In genomic region chr7:128407751-128408708, GRCh38 we compare ENCODE assay signal across 8 cellular contexts. TPM values are rescaled to one million over a fixed set of nuclear protein-coding genes. Genes with fewer than 3 reads are reported as not detected.
DNase-seq lines count a peak whose midpoint lies in the region; ATAC-seq, FAIRE-seq and TF ChIP-seq lines count a peak whose summit lies in the region.

No MANE protein-coding gene starts in this region.

- no peak for TF ChIP-seq EP300 in H1 (IDR thresholded peaks at IDR 0.05; ENCODE audit: borderline replicate concordance in 1 of 2, low read depth in 2 of 2, low read length in 2 of 2)

- no peak overlapping the region for H2BK15ac ChIP-seq in H1 (ENCODE audit: low read length)

- H3K4me2 ChIP-seq in H1 (ENCODE audit: insufficient read depth in 1 of 2, low read depth in 2 of 2, low read length in 2 of 2), result peak overlapping the region; percentile 94 to 95; a peak in 2 of 4 replicates

- TF ChIP-seq POLR2A in H1 (IDR thresholded peaks at IDR 0.05; ENCODE audit: control extremely low read depth in 1 of 2, low read depth in 2 of 2, low read length in 2 of 2) (no peak), prostate gland (IDR thresholded peaks at IDR 0.05) (no peak), body of pancreas (IDR thresholded peaks at IDR 0.05) (peak in 1 of 3 donors; percentile 9)

- H3K27me3 ChIP-seq in H1 (replicated peaks in 1 of 4; ENCODE audit: control insufficient read depth in 3 of 4, extremely low read depth in 1 of 4, insufficient read depth in 3 of 4, low read length in 3 of 4), result peaks cover 33 to 74% (median 55%) of the 10 kb centered on the region in 4 experiments
- H3K27me3 ChIP-seq in prostate gland (replicated peaks; ENCODE audit: insufficient read depth), result no peaks in the 10 kb centered on the region
- no peaks in the 10 kb centered on the region for H3K27me3 ChIP-seq in body of pancreas

- WGBS in H1 (ENCODE audit: extremely low coverage in 1 of 2, insufficient coverage in 1 of 2, insufficient read length in 1 of 2, insufficient replicate concordance in 2 of 2, low coverage in 1 of 2, low lambda C conversion rate in 2 of 2, missing lambda C conversion rate in 1 of 2), 2 experiments, result 62% methylated on average over 11 of the region's 11 CpGs; no CpG with 5 or more reads in 1 of the 2 experiments
- 63% methylated on average over 11 of the region's 11 CpGs for WGBS in prostate gland
- 58 to 75% methylated on average over 11 of the region's 11 CpGs for WGBS in body of pancreas, 2 donors

- H2AK5ac ChIP-seq in H1 (ENCODE audit: low read depth, low read length), result no peak overlapping the region

- H3K14ac ChIP-seq in H1 (ENCODE audit: insufficient read length), result no peak overlapping the region

- POLR2A ChIA-PET in H1 (lab: Charles Lee; ENCODE audit: partially characterized antibody), result interaction anchor here (0.6 to 2.3 kb wide), 7 partner anchors 13 to 417 kb away, joined by 3 to 8 read pairs (median 4); partner anchors contain the start of genes CALU and RBM28

- H2BK120ac ChIP-seq in H1 (replicated peaks; ENCODE audit: low read depth, low read length), result no peak overlapping the region

- H4K8ac ChIP-seq in H1 (ENCODE audit: extremely low read depth, insufficient read depth, low read length), result no peak overlapping the region

- H3K4ac ChIP-seq in H1 (replicated peaks; ENCODE audit: insufficient read length, low read depth, low read length), result no peak overlapping the region

- H3K79me2 ChIP-seq in H1 (ENCODE audit: control insufficient read depth in 1 of 2, insufficient read depth in 2 of 2, low read length in 2 of 2), result no peaks in the 10 kb centered on the region

- no peak overlapping the region for H2BK20ac ChIP-seq in H1 (ENCODE audit: low read length)

- no peak for TF ChIP-seq RAD21 in H1 (IDR thresholded peaks at IDR 0.05 in 1 of 2, conservative IDR thresholded peaks at IDR 0.05 in 1 of 2; ENCODE audit: low read depth in 2 of 2, low read length in 2 of 2)

- no peak overlapping the region for H2AFZ ChIP-seq in H1 (ENCODE audit: low read length)

- H3K9ac ChIP-seq in H1 (replicated peaks in 1 of 4; ENCODE audit: extremely low read depth in 1 of 4, low read depth in 3 of 4, low read length in 3 of 4), result no peak overlapping the region; a peak in 1 of 7 replicates

- H3K56ac ChIP-seq in H1 (replicated peaks; ENCODE audit: insufficient read length, low read depth, low read length), result no peak overlapping the region

- H2BK5ac ChIP-seq in H1 (ENCODE audit: low read depth, low read length), result no peak overlapping the region

- CTCF ChIA-PET in H1 (lab: Charles Lee; ENCODE audit: partially characterized antibody), result interaction anchor here (0.8 to 24.8 kb wide), 20 partner anchors 8 to 66 kb away, joined by 3 to 348 read pairs (median 5); partner anchors contain the start of gene HILPDA

- FAIRE-seq in H1 (lab: Jason Lieb, UNC), result no peak

- H3K36me3 ChIP-seq in H1 (ENCODE audit: control insufficient read depth in 2 of 4, insufficient read depth in 4 of 4, low read length in 3 of 4) (no peaks in the 10 kb centered on the region), prostate gland (no peaks in the 10 kb centered on the region), body of pancreas (replicated peaks in 1 of 2; ENCODE audit: insufficient read depth in 1 of 2, low read depth in 2 of 2) (no peaks in the 10 kb centered on the region)

- H3K4me1 ChIP-seq in H1 (replicated peaks in 1 of 4; ENCODE audit: control insufficient read depth in 3 of 4, insufficient read depth in 4 of 4, low read length in 3 of 4) (peaks cover 0 to 37% (median 27%) of the 10 kb centered on the region in 4 experiments; a peak in 6 of 7 replicates), prostate gland (replicated peaks) (peaks cover 24% of the 10 kb centered on the region), body of pancreas (peaks cover 32% of the 10 kb centered on the region)

- peaks cover 14% of the 10 kb centered on the region; the same call in 1 of the 2 replicates for H3K23me2 ChIP-seq in H1 (ENCODE audit: low read depth, low read length)

- 0 out of 2 replicates have a peak overlapping the region, but pooled peaks have one; percentile 39 for H2BK12ac ChIP-seq in H1 (ENCODE audit: low read depth, low read length)

- H3K79me1 ChIP-seq in H1 (ENCODE audit: low read depth, low read length), result no peaks in the 10 kb centered on the region

- no peak overlapping the region for H3K23ac ChIP-seq in H1 (ENCODE audit: insufficient read length)

- H3K18ac ChIP-seq in H1 (ENCODE audit: extremely low read depth, low read length), result no peak overlapping the region

- intact Hi-C loops in prostate gland (cut with DNase I) (loop anchor here (10.0 kb wide), 1 partner anchor 47 kb away; the partner anchor contains the start of gene HILPDA), body of pancreas (cut with DNase I) (no loop called here)

- no peak for TF ChIP-seq CTCF in H1 (IDR thresholded peaks at IDR 0.05; ENCODE audit: control extremely low read depth in 1 of 3, insufficient read depth in 1 of 3, low read depth in 1 of 3, low read length in 3 of 3)
- TF ChIP-seq CTCF in prostate gland (IDR thresholded peaks at IDR 0.05), result no peak
- TF ChIP-seq CTCF in body of pancreas (IDR thresholded peaks at IDR 0.05), result no peak

- no peak overlapping the region for H4K91ac ChIP-seq in H1 (replicated peaks; ENCODE audit: insufficient read length, low read length)

- peak; percentile 47 for DNase-seq in GF-D8 (lab: John Stamatoyannopoulos, UW)
- DNase-seq in NCI-H69 (lab: John Stamatoyannopoulos, UW), result peak; percentile 43
- DNase-seq in H1 (ENCODE audit: low read depth in 1 of 2, low spot score in 2 of 2), result no peak
- DNase-seq in prostate gland (ENCODE audit: low spot score), result no peak
- DNase-seq in body of pancreas, result no peak
- DNase-seq in activated naive CD4-positive, alpha-beta T cell treated with Interleukin-2 at 50 U/mL for 16 hours, result no peak
- no peak for DNase-seq in superior temporal gyrus (ENCODE audit: extremely low spot score)

- ATAC-seq in body of pancreas (no peak), HG02970 (IDR thresholded peaks at IDR 0.05; ENCODE audit: low FRiP score, unreplicated experiment) (no peak)

- H3K9me3 ChIP-seq in H1 (ENCODE audit: insufficient read depth in 2 of 2, low read depth in 1 of 2, low read length in 1 of 2) (no peaks in the 10 kb centered on the region), prostate gland (no peaks in the 10 kb centered on the region), body of pancreas (no peaks in the 10 kb centered on the region)

- H3K4me3 ChIP-seq in H1 (ENCODE audit: extremely low read depth in 1 of 4, insufficient read depth in 2 of 4, low read depth in 3 of 4, low read length in 4 of 4) (peak overlapping the region in 1 of 4 experiments; percentile 68; a peak in 1 of 8 replicates), prostate gland (no peak overlapping the region), body of pancreas (no peak overlapping the region)

- H4K5ac ChIP-seq in H1 (ENCODE audit: insufficient read length, low read depth, low read length), result no peak overlapping the region

- peaks cover 6 to 20% of the 10 kb centered on the region in 2 experiments for H4K20me1 ChIP-seq in H1 (replicated peaks in 1 of 2; ENCODE audit: control insufficient read depth in 1 of 2, insufficient read depth in 2 of 2, low read length in 2 of 2)

- no peak overlapping the region for H3K27ac ChIP-seq in H1 (ENCODE audit: low read depth, low read length)
- peak overlapping the region; percentile 30 to 31 for H3K27ac ChIP-seq in prostate gland
- H3K27ac ChIP-seq in body of pancreas, result peak overlapping the region in 1 of 4 donors; percentile 81

TF ChIP-seq in H1, 55 proteins besides CTCF, POLR2A, EP300 and RAD21:
- peak; percentile 16 for TF ChIP-seq RNF2 (IDR thresholded peaks at IDR 0.05; ENCODE audit: borderline replicate concordance, low read depth, low read length, missing control alignments, poor library complexity, severe bottlenecking)
- TF ChIP-seq HDAC6 (IDR thresholded peaks at IDR 0.05; ENCODE audit: low read depth, low read length), result no peak

RNA-seq across cellular contexts. Expression of gene IMPDH1, which starts 1.8 kb away (rescaled TPM):
- 44.0 and 45.8 TPM in 2 replicates for total RNA-seq in H1 (2021; fragmentation: NEBNext Ultra II Directional; extraction: Animal tissue kit (Norgen Biotek cat#: 25700))
- polyA plus RNA-seq in H1 (2011; rRNA removed), result 45.8 and 65.7 TPM in 2 replicates
- polyA plus RNA-seq in H1 (2011; cell fraction: cytosol; rRNA removed), result 43.6 TPM
- 114 TPM for polyA plus RNA-seq in H1 (2011; cell fraction: nucleus; rRNA removed)
- 25.6 to 53.4 TPM (median 41.9 TPM) in 4 replicates for polyA plus RNA-seq in H1 (2012, experiment 1 of 2)
- 34.0 TPM for polyA plus RNA-seq in H1 (2012, experiment 2 of 2)
- 24.3 TPM for polyA plus RNA-seq in H1 (2013, experiment 1 of 2)
- polyA plus RNA-seq in H1 (2013, experiment 2 of 2), result 24.7 TPM
- polyA minus RNA-seq in H1 (2011; rRNA and poly(A)+ RNA removed), result 45.8 and 49.4 TPM in 2 replicates
- polyA minus RNA-seq in H1 (2011; cell fraction: cytosol; rRNA and poly(A)+ RNA removed), result 24.7 TPM
- 44.8 TPM for polyA minus RNA-seq in H1 (2011; cell fraction: nucleus; rRNA and poly(A)+ RNA removed)
- total RNA-seq in prostate gland, result 10 to 100 TPM; 48.2 to 91.6 TPM
- total RNA-seq in body of pancreas, result 10 to 100 TPM; 23.9 to 46.1 TPM

RNA-seq across cellular contexts. Expression of gene PRRT4, which starts 46.5 kb away (rescaled TPM):
- 0.34 and 0.69 TPM in 2 replicates for total RNA-seq in H1 (2021; fragmentation: NEBNext Ultra II Directional; extraction: Animal tissue kit (Norgen Biotek cat#: 25700))
- polyA plus RNA-seq in H1 (2011; rRNA removed), result 1.0 and 2.4 TPM in 2 replicates
- polyA plus RNA-seq in H1 (2011; cell fraction: cytosol; rRNA removed), result 0.85 TPM
- polyA plus RNA-seq in H1 (2011; cell fraction: nucleus; rRNA removed), result 2.1 TPM
- polyA plus RNA-seq in H1 (2012, experiment 1 of 2), result 0.40 to 1.2 TPM (median 0.82 TPM) in 4 replicates
- polyA plus RNA-seq in H1 (2012, experiment 2 of 2), result 0.54 TPM
- 1.1 TPM for polyA plus RNA-seq in H1 (2013, experiment 1 of 2)
- polyA plus RNA-seq in H1 (2013, experiment 2 of 2), result 1.2 TPM
- polyA minus RNA-seq in H1 (2011; rRNA and poly(A)+ RNA removed), result 0.47 TPM in 1 of 2 replicates, not detected in the other
- polyA minus RNA-seq in H1 (2011; cell fraction: cytosol; rRNA and poly(A)+ RNA removed), result 1.2 TPM
- polyA minus RNA-seq in H1 (2011; cell fraction: nucleus; rRNA and poly(A)+ RNA removed), result 2.0 TPM
- total RNA-seq in prostate gland (1 to 10 TPM in 1 of 2 donors, under 1 TPM in 1; 0.05 to 1.2 TPM), body of pancreas (1 to 10 TPM in 1 of 2 donors, not detected in 1; 7.6 TPM)

RNA-seq across cellular contexts. Expression of gene HILPDA, which starts 47.6 kb away (rescaled TPM):
- 33.9 and 35.6 TPM in 2 replicates for total RNA-seq in H1 (2021; fragmentation: NEBNext Ultra II Directional; extraction: Animal tissue kit (Norgen Biotek cat#: 25700))
- polyA plus RNA-seq in H1 (2011; rRNA removed), result 59.5 and 80.0 TPM in 2 replicates
- polyA plus RNA-seq in H1 (2011; cell fraction: cytosol; rRNA removed), result 67.1 TPM
- 40.9 TPM for polyA plus RNA-seq in H1 (2011; cell fraction: nucleus; rRNA removed)
- polyA plus RNA-seq in H1 (2012, experiment 1 of 2), result 37.8 to 39.9 TPM (median 38.9 TPM) in 4 replicates
- polyA plus RNA-seq in H1 (2012, experiment 2 of 2), result 48.3 TPM
- 28.9 TPM for polyA plus RNA-seq in H1 (2013, experiment 1 of 2)
- 29.1 TPM for polyA plus RNA-seq in H1 (2013, experiment 2 of 2)
- 70.0 and 77.4 TPM in 2 replicates for polyA minus RNA-seq in H1 (2011; rRNA and poly(A)+ RNA removed)
- 20.9 TPM for polyA minus RNA-seq in H1 (2011; cell fraction: cytosol; rRNA and poly(A)+ RNA removed)
- 81.1 TPM for polyA minus RNA-seq in H1 (2011; cell fraction: nucleus; rRNA and poly(A)+ RNA removed)
- total RNA-seq in prostate gland, result 10 to 100 TPM in 1 of 2 donors, 1 to 10 TPM in 1; 6.9 to 41.5 TPM
- total RNA-seq in body of pancreas, result 1 to 10 TPM; 7.9 to 9.1 TPM

Comparison
In these comparisons a context has a peak if more than half of its experiments do, and no peak if none do; other contexts are left out.
1. DNase-seq: peak in GF-D8 (single experiment) and NCI-H69 (single experiment); none in H1 (0 of 2), prostate gland (single experiment), body of pancreas (0 of 4), activated naive CD4-positive, alpha-beta T cell treated with Interleukin-2 at 50 U/mL for 16 hours (single experiment) and superior temporal gyrus (single experiment).